22 cellular contexts compared by ENCODE assay signal in the genomic region with DNA sequence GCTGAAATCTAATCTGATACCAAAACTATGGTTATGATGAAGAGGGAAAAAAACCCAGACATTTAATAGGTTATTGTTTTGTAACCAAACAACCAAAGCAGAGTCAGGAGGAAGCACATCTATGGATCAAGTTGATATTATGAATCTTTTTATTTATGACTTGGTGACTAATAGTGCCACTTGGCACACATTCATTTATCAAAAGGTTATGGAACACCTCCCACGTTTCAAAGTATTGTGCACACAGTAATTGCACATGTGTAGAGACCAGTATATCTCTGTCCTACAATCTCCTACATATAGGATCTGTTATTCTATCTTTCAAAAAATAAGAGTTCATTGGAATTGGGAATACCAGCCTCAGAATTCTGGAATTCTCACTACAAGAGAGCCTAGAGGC.
"Had no signal": no experiment of that assay in that cellular context is flagged by ENCODE, and none has a peak within 500 bp of the region (broad histone marks: within the 10 kb centered on the region; RNA-seq: fewer than 3 reads in every experiment).

No MANE protein-coding gene starts in this region.

- H3K4me3 ChIP-seq: esophagus muscularis mucosa, mucosa of descending colon, SJCRH30, suprapubic skin had no signal

- H3K27me3 ChIP-seq: SJCRH30, suprapubic skin had no signal

- H3K4me1 Mint-ChIP-seq: memory B cell; stimulated activated naive B cell treated with anti-CD40 and anti-IgM and Interleukin-4, amounts not matched to agents 10 μg/mL and 1 μg/mL and 100 μg/mL, for 72 hours had no signal

- ATAC-seq: left lobe of liver; naive thymus-derived CD8-positive, alpha-beta T cell; stimulated activated naive B cell treated with anti-CD40 and anti-IgM and Interleukin-4, amounts not matched to agents 10 μg/mL and 1 μg/mL and 100 μg/mL, for 72 hours had no signal

- H3K27ac ChIP-seq: esophagus muscularis mucosa, SJCRH30, suprapubic skin had no signal

- DNase-seq: activated CD4-positive, alpha-beta T cell treated with anti-CD3 and anti-CD28 coated beads, Interleukin-2, amount 50 U/mL, for 1 hour; activated CD4-positive, CD25-positive, alpha-beta regulatory T cell; activated CD8-positive, alpha-beta memory T cell treated with anti-CD3 and anti-CD28 coated beads, Interleukin-2, amount 50 U/mL, for 48 hours; activated effector memory CD4-positive, alpha-beta T cell treated with Interleukin-2 at 50 U/mL for 16 hours; activated naive CD4-positive, alpha-beta T cell treated with anti-CD3 and anti-CD28 coated beads, Interleukin-2, amount 50 U/mL, for 16 hours; amniotic stem cell; caudate nucleus; foreskin fibroblast; hippocampal formation; naive thymus-derived CD8-positive, alpha-beta T cell; SJCRH30; stimulated activated CD4-positive, alpha-beta T cell treated with anti-CD3 and anti-CD28 coated beads, Interleukin-2, amount 100 ng/mL, for 48 hours; stimulated activated naive B cell treated with anti-CD40 and anti-IgM and Interleukin-4, amounts not matched to agents 10 μg/mL and 1 μg/mL and 100 μg/mL, for 72 hours had no signal

- H3K36me3 ChIP-seq: esophagus muscularis mucosa, SJCRH30, suprapubic skin had no signal

- H3K4me3 Mint-ChIP-seq: memory B cell; naive thymus-derived CD8-positive, alpha-beta T cell; stimulated activated naive B cell treated with anti-CD40 and anti-IgM and Interleukin-4, amounts not matched to agents 10 μg/mL and 1 μg/mL and 100 μg/mL, for 72 hours; T-helper 2 cell treated with Interferon-gamma antibody and Interleukin-4, amounts not matched to agents 5 μg/mL and 100 μg/mL, for 36 hours; type B pancreatic cell had no signal

- H3K27me3 Mint-ChIP-seq: naive thymus-derived CD8-positive, alpha-beta T cell; type B pancreatic cell had no signal

- FAIRE-seq: colon, keratinocyte had no signal

- H3K36me3 Mint-ChIP-seq: memory B cell; stimulated activated naive B cell treated with anti-CD40 and anti-IgM and Interleukin-4, amounts not matched to agents 10 μg/mL and 1 μg/mL and 100 μg/mL, for 72 hours; type B pancreatic cell had no signal

- H3K9me3 Mint-ChIP-seq: memory B cell; naive thymus-derived CD8-positive, alpha-beta T cell; type B pancreatic cell had no signal

- H3K4me1 ChIP-seq: esophagus muscularis mucosa, SJCRH30, suprapubic skin had no signal

- H3K9me3 ChIP-seq: esophagus muscularis mucosa, mucosa of descending colon, SJCRH30, suprapubic skin had no signal

- H3K27ac Mint-ChIP-seq: memory B cell; stimulated activated naive B cell treated with anti-CD40 and anti-IgM and Interleukin-4, amounts not matched to agents 10 μg/mL and 1 μg/mL and 100 μg/mL, for 72 hours; T-helper 2 cell treated with Interferon-gamma antibody and Interleukin-4, amounts not matched to agents 5 μg/mL and 100 μg/mL, for 36 hours; type B pancreatic cell had no signal
